Comparison of ENCODE assay signal across 28 cellular contexts in the genomic region with DNA sequence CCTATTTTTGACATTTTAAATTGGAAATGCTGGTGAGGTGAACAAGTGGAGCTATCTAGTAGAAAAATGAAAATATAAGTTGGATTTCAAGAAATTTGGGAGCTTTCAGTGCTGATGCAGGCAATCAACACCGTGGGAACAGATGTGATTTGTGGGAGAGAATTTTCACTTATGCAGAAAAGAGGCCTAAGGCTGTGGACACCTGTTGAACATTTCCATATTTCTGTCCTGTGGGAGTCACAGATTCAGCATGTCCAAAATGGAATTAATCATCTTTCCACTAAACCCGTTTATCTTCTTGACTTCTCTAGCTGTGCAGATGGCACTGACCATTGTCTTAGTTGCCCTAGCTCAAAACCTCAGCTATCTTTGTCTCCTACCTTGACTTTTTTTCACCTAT.
"Had no signal": no experiment of that assay in that cellular context is flagged by ENCODE, and none has a peak within 500 bp of the region (broad histone marks: within the 10 kb centered on the region; RNA-seq: fewer than 3 reads in every experiment).

No MANE protein-coding gene starts in this region.

- H3K27ac ChIP-seq: stomach, suprapubic skin, testis, thoracic aorta, thyroid gland, tibial artery, tibial nerve, transverse colon, upper lobe of left lung, upper lobe of right lung, uterus, vagina had no signal

- H3K36me3 ChIP-seq: thyroid gland, transverse colon, uterus, vagina had no signal

- H3K9me3 ChIP-seq: suprapubic skin, testis, thoracic aorta, thyroid gland, tibial artery, upper lobe of right lung, uterus, vagina had no signal

- DNase-seq: stimulated activated CD4-positive, alpha-beta T cell treated with anti-CD3 and anti-CD28 coated beads, Interleukin-2, amount 100 ng/mL, for 48 hours; stimulated activated CD4-positive, alpha-beta T cell treated with anti-CD3 and anti-CD28 coated beads, Interleukin-4, amount 100 ng/mL, for 1 hour; stimulated activated CD4-positive, alpha-beta T cell treated with anti-CD3 and anti-CD28 coated beads, Interleukin-4, amount 100 ng/mL, for 24 hours; stimulated activated CD4-positive, alpha-beta T cell treated with anti-CD3 and anti-CD28 coated beads, Interleukin-4, amount 100 ng/mL, for 4 hours; stimulated activated CD8-positive, alpha-beta memory T cell treated with anti-CD3 and anti-CD28 coated beads, Interleukin-4, amount 100 ng/mL, for 48 hours; stimulated activated naive B cell treated with anti-CD40 and anti-IgM and Interleukin-4, amounts not matched to agents 10 μg/mL and 1 μg/mL and 100 μg/mL, for 72 hours; stimulated activated naive CD4-positive, alpha-beta T cell; stimulated activated naive CD4-positive, alpha-beta T cell treated with Interleukin-2 at 50 U/mL for 16 hours; stimulated activated naive CD8-positive, alpha-beta T cell treated with anti-CD3 and anti-CD28 coated beads, Interleukin-15, amount 100 ng/mL, for 72 hours; stimulated activated naive CD8-positive, alpha-beta T cell treated with anti-CD3 and anti-CD28 coated beads, Interleukin-15, Interleukin-2, amounts not matched to agents 100 U/mL and 50 U/mL, for 24 hours; stomach; substantia nigra; testis; thyroid gland; tibial artery; transverse colon; trophoblast cell; upper lobe of left lung; upper lobe of right lung; uterus had no signal

- ATAC-seq: stimulated activated effector memory CD8-positive, alpha-beta T cell treated with anti-CD3 and anti-CD28 coated beads, Interleukin-12 subunit alpha, Interleukin-12 subunit beta, amount 100 ng/mL, for 72 hours; stimulated activated memory B cell treated with anti-CD40 and anti-IgM and Interleukin-4, amounts not matched to agents 10 μg/mL and 1 μg/mL and 100 μg/mL, for 72 hours; stimulated activated naive B cell treated with anti-CD40 and anti-IgM and Interleukin-4, amounts not matched to agents 10 μg/mL and 1 μg/mL and 100 μg/mL, for 72 hours; stimulated activated naive CD8-positive, alpha-beta T cell treated with anti-CD3 and anti-CD28 coated beads, Interleukin-15, amount 100 ng/mL, for 72 hours; stimulated activated naive CD8-positive, alpha-beta T cell treated with anti-CD3 and anti-CD28 coated beads, Interleukin-15, Interleukin-2, amounts not matched to agents 100 U/mL and 50 U/mL, for 24 hours; upper lobe of right lung had no signal

- H3K4me3 Mint-ChIP-seq: stimulated activated effector memory CD8-positive, alpha-beta T cell treated with anti-CD3 and anti-CD28 coated beads, Interleukin-12 subunit alpha, Interleukin-12 subunit beta, amount 100 ng/mL, for 72 hours; stimulated activated memory B cell treated with anti-CD40 and anti-IgM and Interleukin-4, amounts not matched to agents 10 μg/mL and 1 μg/mL and 100 μg/mL, for 72 hours; stimulated activated naive B cell treated with anti-CD40 and anti-IgM and Interleukin-4, amounts not matched to agents 10 μg/mL and 1 μg/mL and 100 μg/mL, for 72 hours; stimulated activated naive CD8-positive, alpha-beta T cell treated with anti-CD3 and anti-CD28 coated beads, Interleukin-15, amount 100 ng/mL, for 72 hours; stimulated activated naive CD8-positive, alpha-beta T cell treated with anti-CD3 and anti-CD28 coated beads, Interleukin-15, Interleukin-2, amounts not matched to agents 100 ng/mL and 50 ng/mL, for 24 hours; type B pancreatic cell had no signal

- H3K27ac Mint-ChIP-seq: stimulated activated effector memory CD8-positive, alpha-beta T cell treated with anti-CD3 and anti-CD28 coated beads, Interleukin-12 subunit alpha, Interleukin-12 subunit beta, amount 100 ng/mL, for 72 hours; stimulated activated memory B cell treated with anti-CD40 and anti-IgM and Interleukin-4, amounts not matched to agents 10 μg/mL and 1 μg/mL and 100 μg/mL, for 72 hours; stimulated activated naive B cell treated with anti-CD40 and anti-IgM and Interleukin-4, amounts not matched to agents 10 μg/mL and 1 μg/mL and 100 μg/mL, for 72 hours; stimulated activated naive CD8-positive, alpha-beta T cell treated with anti-CD3 and anti-CD28 coated beads, Interleukin-15, amount 100 ng/mL, for 72 hours; stimulated activated naive CD8-positive, alpha-beta T cell treated with anti-CD3 and anti-CD28 coated beads, Interleukin-15, Interleukin-2, amounts not matched to agents 100 ng/mL and 50 ng/mL, for 24 hours; type B pancreatic cell had no signal

- H3K9me3 Mint-ChIP-seq: stimulated activated effector memory CD8-positive, alpha-beta T cell treated with anti-CD3 and anti-CD28 coated beads, Interleukin-12 subunit alpha, Interleukin-12 subunit beta, amount 100 ng/mL, for 72 hours had no signal

- H3K4me3 ChIP-seq: stomach, suprapubic skin, testis, thoracic aorta, thyroid gland, tibial artery, tibial nerve, transverse colon, upper lobe of left lung, upper lobe of right lung, uterus, vagina had no signal
